In the genomic region with DNA sequence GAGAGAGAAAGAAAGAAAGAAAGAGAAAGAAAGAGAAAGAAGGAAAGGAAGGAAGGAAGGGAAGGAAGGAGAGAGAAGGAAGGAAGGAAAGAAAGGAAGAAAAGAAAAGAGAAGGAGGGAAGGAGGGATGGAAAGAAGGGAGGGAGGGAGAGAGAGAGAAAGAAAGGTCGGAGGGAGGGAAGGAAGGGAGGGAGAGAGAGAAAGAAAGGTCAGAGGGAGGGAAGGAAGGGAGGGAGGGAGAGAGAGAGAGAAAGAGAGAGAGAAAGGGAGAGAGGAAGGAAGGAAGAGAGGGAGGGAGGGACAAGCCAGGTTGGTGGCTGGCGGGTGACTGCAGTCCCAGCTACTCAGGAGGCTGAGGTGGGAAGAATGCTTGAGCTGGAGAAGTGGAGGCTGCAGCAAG, we compare ENCODE assay signal across 1 cellular context.
TF ChIP-seq lines count a peak whose summit lies in the region.

No MANE protein-coding gene starts in this region.

TF ChIP-seq in K562, 482 proteins besides CTCF, POLR2A, EP300 and RAD21 (continued from another document):
- TF ChIP-seq, protein P1, sequence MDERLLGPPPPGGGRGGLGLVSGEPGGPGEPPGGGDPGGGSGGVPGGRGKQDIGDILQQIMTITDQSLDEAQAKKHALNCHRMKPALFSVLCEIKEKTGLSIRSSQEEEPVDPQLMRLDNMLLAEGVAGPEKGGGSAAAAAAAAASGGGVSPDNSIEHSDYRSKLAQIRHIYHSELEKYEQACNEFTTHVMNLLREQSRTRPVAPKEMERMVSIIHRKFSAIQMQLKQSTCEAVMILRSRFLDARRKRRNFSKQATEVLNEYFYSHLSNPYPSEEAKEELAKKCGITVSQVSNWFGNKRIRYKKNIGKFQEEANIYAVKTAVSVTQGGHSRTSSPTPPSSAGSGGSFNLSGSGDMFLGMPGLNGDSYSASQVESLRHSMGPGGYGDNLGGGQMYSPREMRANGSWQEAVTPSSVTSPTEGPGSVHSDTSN (CRISPR knock-in tag; IDR thresholded peaks at IDR 0.05; ENCODE audit: low read depth) = no peak
- TF ChIP-seq, protein P1 (tag; conservative IDR thresholded peaks at IDR 0.05; ENCODE audit: low read depth) = no peak
- no peak for TF ChIP-seq NR2F6 (CRISPR knock-in tag; IDR thresholded peaks at IDR 0.05)
- TF ChIP-seq KDM1A (IDR thresholded peaks at IDR 0.05) = peak in 1 of 2 experiments; percentile 37; a peak in 2 of 4 replicates
- TF ChIP-seq ZNF436 (CRISPR knock-in tag; IDR thresholded peaks at IDR 0.05) = no peak
- TF ChIP-seq, protein P2, sequence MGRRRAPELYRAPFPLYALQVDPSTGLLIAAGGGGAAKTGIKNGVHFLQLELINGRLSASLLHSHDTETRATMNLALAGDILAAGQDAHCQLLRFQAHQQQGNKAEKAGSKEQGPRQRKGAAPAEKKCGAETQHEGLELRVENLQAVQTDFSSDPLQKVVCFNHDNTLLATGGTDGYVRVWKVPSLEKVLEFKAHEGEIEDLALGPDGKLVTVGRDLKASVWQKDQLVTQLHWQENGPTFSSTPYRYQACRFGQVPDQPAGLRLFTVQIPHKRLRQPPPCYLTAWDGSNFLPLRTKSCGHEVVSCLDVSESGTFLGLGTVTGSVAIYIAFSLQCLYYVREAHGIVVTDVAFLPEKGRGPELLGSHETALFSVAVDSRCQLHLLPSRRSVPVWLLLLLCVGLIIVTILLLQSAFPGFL (CRISPR knock-in tag; IDR thresholded peaks at IDR 0.05) = no peak
- no peak for TF ChIP-seq NEUROD1 (IDR thresholded peaks at IDR 0.05; ENCODE audit: borderline replicate concordance, low read depth, low read length, partially characterized antibody)
- TF ChIP-seq, protein P3, sequence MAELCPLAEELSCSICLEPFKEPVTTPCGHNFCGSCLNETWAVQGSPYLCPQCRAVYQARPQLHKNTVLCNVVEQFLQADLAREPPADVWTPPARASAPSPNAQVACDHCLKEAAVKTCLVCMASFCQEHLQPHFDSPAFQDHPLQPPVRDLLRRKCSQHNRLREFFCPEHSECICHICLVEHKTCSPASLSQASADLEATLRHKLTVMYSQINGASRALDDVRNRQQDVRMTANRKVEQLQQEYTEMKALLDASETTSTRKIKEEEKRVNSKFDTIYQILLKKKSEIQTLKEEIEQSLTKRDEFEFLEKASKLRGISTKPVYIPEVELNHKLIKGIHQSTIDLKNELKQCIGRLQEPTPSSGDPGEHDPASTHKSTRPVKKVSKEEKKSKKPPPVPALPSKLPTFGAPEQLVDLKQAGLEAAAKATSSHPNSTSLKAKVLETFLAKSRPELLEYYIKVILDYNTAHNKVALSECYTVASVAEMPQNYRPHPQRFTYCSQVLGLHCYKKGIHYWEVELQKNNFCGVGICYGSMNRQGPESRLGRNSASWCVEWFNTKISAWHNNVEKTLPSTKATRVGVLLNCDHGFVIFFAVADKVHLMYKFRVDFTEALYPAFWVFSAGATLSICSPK (IDR thresholded peaks at IDR 0.05; ENCODE audit: borderline replicate concordance) = 0 out of 2 replicates have a peak, but pooled peaks have one; percentile 31
- peak; percentile 93 for TF ChIP-seq RBM39 (optimal IDR thresholded peaks at IDR 0.05; ENCODE audit: low read depth, low read length)
- TF ChIP-seq ILK (tag; IDR thresholded peaks at IDR 0.05; ENCODE audit: borderline replicate concordance, low read depth) = no peak
- TF ChIP-seq ZNF41 (CRISPR knock-in tag; conservative IDR thresholded peaks at IDR 0.05) = no peak
- TF ChIP-seq, protein P4, sequence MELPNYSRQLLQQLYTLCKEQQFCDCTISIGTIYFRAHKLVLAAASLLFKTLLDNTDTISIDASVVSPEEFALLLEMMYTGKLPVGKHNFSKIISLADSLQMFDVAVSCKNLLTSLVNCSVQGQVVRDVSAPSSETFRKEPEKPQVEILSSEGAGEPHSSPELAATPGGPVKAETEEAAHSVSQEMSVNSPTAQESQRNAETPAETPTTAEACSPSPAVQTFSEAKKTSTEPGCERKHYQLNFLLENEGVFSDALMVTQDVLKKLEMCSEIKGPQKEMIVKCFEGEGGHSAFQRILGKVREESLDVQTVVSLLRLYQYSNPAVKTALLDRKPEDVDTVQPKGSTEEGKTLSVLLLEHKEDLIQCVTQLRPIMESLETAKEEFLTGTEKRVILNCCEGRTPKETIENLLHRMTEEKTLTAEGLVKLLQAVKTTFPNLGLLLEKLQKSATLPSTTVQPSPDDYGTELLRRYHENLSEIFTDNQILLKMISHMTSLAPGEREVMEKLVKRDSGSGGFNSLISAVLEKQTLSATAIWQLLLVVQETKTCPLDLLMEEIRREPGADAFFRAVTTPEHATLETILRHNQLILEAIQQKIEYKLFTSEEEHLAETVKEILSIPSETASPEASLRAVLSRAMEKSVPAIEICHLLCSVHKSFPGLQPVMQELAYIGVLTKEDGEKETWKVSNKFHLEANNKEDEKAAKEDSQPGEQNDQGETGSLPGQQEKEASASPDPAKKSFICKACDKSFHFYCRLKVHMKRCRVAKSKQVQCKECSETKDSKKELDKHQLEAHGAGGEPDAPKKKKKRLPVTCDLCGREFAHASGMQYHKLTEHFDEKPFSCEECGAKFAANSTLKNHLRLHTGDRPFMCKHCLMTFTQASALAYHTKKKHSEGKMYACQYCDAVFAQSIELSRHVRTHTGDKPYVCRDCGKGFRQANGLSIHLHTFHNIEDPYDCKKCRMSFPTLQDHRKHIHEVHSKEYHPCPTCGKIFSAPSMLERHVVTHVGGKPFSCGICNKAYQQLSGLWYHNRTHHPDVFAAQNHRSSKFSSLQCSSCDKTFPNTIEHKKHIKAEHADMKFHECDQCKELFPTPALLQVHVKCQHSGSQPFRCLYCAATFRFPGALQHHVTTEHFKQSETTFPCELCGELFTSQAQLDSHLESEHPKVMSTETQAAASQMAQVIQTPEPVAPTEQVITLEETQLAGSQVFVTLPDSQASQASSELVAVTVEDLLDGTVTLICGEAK (IDR thresholded peaks at IDR 0.05) = 0 out of 2 replicates have a peak, but pooled peaks have one; percentile 23
- TF ChIP-seq, protein P4 (CRISPR knock-in tag; IDR thresholded peaks at IDR 0.05) = no peak
- no peak for TF ChIP-seq ILF3 (IDR thresholded peaks at IDR 0.05; ENCODE audit: borderline replicate concordance)
- peak; percentile 78; the same call in 1 of the 2 replicates for TF ChIP-seq ZC3H8 (IDR thresholded peaks at IDR 0.05)
- peak; percentile 89 for TF ChIP-seq GATAD2A (IDR thresholded peaks at IDR 0.05)
- 0 out of 2 replicates have a peak, but pooled peaks have one; percentile 20 for TF ChIP-seq SUPT5H (IDR thresholded peaks at IDR 0.05)
- peak; percentile 31; the same call in 1 of the 2 replicates for TF ChIP-seq ARID1B (IDR thresholded peaks at IDR 0.05)
- TF ChIP-seq RBM14 (IDR thresholded peaks at IDR 0.05; ENCODE audit: borderline replicate concordance, insufficient read depth, low read depth, low read length) = no peak
- TF ChIP-seq SLC30A9 (CRISPR knock-in tag; IDR thresholded peaks at IDR 0.05) = no peak
- no peak for TF ChIP-seq MED1 (CRISPR knock-in tag; IDR thresholded peaks at IDR 0.05; ENCODE audit: borderline replicate concordance)
- no peak for TF ChIP-seq SREBF2 (CRISPR knock-in tag; IDR thresholded peaks at IDR 0.05)
- TF ChIP-seq OTX1 (CRISPR knock-in tag; IDR thresholded peaks at IDR 0.05) = peak; percentile 81
- TF ChIP-seq ELF4 (CRISPR knock-in tag; IDR thresholded peaks at IDR 0.05) = peak; percentile 67
- TF ChIP-seq DPF2 (IDR thresholded peaks at IDR 0.05) = peak; percentile 54
- TF ChIP-seq MTA2 (IDR thresholded peaks at IDR 0.05; ENCODE audit: low read depth) = peak; percentile 66
- TF ChIP-seq ZNF197 (CRISPR knock-in tag; IDR thresholded peaks at IDR 0.05; ENCODE audit: low read depth) = no peak
- TF ChIP-seq HDAC2 (IDR thresholded peaks at IDR 0.05) = peak; percentile 40; the same call in 1 of the 2 replicates
- TF ChIP-seq HDGF (IDR thresholded peaks at IDR 0.05) = 0 out of 2 replicates have a peak, but pooled peaks have one; percentile 27
- TF ChIP-seq, protein P5, sequence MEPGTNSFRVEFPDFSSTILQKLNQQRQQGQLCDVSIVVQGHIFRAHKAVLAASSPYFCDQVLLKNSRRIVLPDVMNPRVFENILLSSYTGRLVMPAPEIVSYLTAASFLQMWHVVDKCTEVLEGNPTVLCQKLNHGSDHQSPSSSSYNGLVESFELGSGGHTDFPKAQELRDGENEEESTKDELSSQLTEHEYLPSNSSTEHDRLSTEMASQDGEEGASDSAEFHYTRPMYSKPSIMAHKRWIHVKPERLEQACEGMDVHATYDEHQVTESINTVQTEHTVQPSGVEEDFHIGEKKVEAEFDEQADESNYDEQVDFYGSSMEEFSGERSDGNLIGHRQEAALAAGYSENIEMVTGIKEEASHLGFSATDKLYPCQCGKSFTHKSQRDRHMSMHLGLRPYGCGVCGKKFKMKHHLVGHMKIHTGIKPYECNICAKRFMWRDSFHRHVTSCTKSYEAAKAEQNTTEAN (CRISPR knock-in tag; IDR thresholded peaks at IDR 0.05) = no peak
- TF ChIP-seq RFX7 (CRISPR knock-in tag; IDR thresholded peaks at IDR 0.05) = no peak
- TF ChIP-seq, protein P6, sequence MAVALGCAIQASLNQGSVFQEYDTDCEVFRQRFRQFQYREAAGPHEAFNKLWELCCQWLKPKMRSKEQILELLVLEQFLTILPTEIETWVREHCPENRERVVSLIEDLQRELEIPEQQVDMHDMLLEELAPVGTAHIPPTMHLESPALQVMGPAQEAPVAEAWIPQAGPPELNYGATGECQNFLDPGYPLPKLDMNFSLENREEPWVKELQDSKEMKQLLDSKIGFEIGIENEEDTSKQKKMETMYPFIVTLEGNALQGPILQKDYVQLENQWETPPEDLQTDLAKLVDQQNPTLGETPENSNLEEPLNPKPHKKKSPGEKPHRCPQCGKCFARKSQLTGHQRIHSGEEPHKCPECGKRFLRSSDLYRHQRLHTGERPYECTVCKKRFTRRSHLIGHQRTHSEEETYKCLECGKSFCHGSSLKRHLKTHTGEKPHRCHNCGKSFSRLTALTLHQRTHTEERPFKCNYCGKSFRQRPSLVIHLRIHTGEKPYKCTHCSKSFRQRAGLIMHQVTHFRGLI (CRISPR knock-in tag; IDR thresholded peaks at IDR 0.05) = no peak
- TF ChIP-seq ZNF146 (CRISPR knock-in tag; IDR thresholded peaks at IDR 0.05; ENCODE audit: unreplicated experiment) = no peak
- TF ChIP-seq, protein P7, sequence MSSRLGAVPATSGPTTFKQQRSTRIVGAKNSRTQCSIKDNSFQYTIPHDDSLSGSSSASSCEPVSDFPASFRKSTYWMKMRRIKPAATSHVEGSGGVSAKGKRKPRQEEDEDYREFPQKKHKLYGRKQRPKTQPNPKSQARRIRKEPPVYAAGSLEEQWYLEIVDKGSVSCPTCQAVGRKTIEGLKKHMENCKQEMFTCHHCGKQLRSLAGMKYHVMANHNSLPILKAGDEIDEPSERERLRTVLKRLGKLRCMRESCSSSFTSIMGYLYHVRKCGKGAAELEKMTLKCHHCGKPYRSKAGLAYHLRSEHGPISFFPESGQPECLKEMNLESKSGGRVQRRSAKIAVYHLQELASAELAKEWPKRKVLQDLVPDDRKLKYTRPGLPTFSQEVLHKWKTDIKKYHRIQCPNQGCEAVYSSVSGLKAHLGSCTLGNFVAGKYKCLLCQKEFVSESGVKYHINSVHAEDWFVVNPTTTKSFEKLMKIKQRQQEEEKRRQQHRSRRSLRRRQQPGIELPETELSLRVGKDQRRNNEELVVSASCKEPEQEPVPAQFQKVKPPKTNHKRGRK (tag; IDR thresholded peaks at IDR 0.05) = peak; percentile 89
- TF ChIP-seq CHCHD3 (CRISPR knock-in tag; IDR thresholded peaks at IDR 0.05) = no peak
- TF ChIP-seq SMARCA5 (IDR thresholded peaks at IDR 0.05) = 0 out of 2 replicates have a peak, but pooled peaks have one; percentile 60
- TF ChIP-seq TOE1 (IDR thresholded peaks at IDR 0.05; ENCODE audit: borderline replicate concordance) = peak; percentile 58; the same call in 1 of the 2 replicates
- no peak for TF ChIP-seq TOE1 (CRISPR knock-in tag; IDR thresholded peaks at IDR 0.05; ENCODE audit: borderline replicate concordance, low read depth)
- TF ChIP-seq CSDE1 (IDR thresholded peaks at IDR 0.05) = 0 out of 4 replicates have a peak, but pooled peaks of 1 of the 2 experiments have one; percentile 45
